Comparison of ENCODE assay signal across 9 cellular contexts in genomic region chr11:2077061-2077802, GRCh38.
DNase-seq lines count a peak whose midpoint lies in the region; ATAC-seq and TF ChIP-seq lines count a peak whose summit lies in the region.
"Had no signal": no experiment of that assay in that cellular context is flagged by ENCODE, and none has a peak within 500 bp of the region (broad histone marks: within the 10 kb centered on the region; RNA-seq: fewer than 3 reads in every experiment).

No MANE protein-coding gene starts in this region.

- peaks cover 0 to 16% (median 5%) of the 10 kb centered on the region in 7 donors for H3K4me1 Mint-ChIP-seq in naive thymus-derived CD4-positive, alpha-beta T cell

- TF ChIP-seq CTCF in Panc1 (IDR thresholded peaks at IDR 0.05) (no peak), brain microvascular endothelial cell (IDR thresholded peaks at IDR 0.05; ENCODE audit: low read depth, low read length, missing control alignments) (no peak), GM13977 (IDR thresholded peaks at IDR 0.05; ENCODE audit: extremely low read depth, insufficient read depth, missing control alignments) (no peak)

- peak overlapping the region in 1 of 10 donors; percentile 26 for H3K4me3 Mint-ChIP-seq in naive thymus-derived CD4-positive, alpha-beta T cell

- no peaks in the 10 kb centered on the region for H3K36me3 ChIP-seq in Panc1 (ENCODE audit: control insufficient read depth, insufficient read depth, low read length)
- H3K36me3 ChIP-seq in brain microvascular endothelial cell (replicated peaks), result no peaks in the 10 kb centered on the region
- no peaks in the 10 kb centered on the region for H3K36me3 ChIP-seq in naive thymus-derived CD4-positive, alpha-beta T cell (ENCODE audit: control insufficient read depth in 2 of 3, insufficient read depth in 3 of 3, low read length in 3 of 3)

- POLR2A ChIA-PET in Panc1 (lab: Charles Lee), result interaction anchor here (0.6 kb wide), 1 partner anchor 43 kb away, joined by 6 read pairs; no protein-coding TSS in a partner anchor
- POLR2A ChIA-PET in naive thymus-derived CD4-positive, alpha-beta T cell (lab: Charles Lee), result interaction anchor here (0.6 kb wide), 1 partner anchor 10 kb away, joined by 3 read pairs; no protein-coding TSS in a partner anchor

- peaks cover 5% of the 10 kb centered on the region; the same call in 1 of the 2 replicates for H3K4me1 ChIP-seq in Panc1 (ENCODE audit: control insufficient read depth, insufficient read depth, low read length)
- no peaks in the 10 kb centered on the region for H3K4me1 ChIP-seq in naive thymus-derived CD4-positive, alpha-beta T cell (ENCODE audit: control insufficient read depth in 2 of 2, insufficient read depth in 2 of 2, low read length in 2 of 2)

- peaks cover 0 to 2% (median 0%) of the 10 kb centered on the region in 5 donors for H3K36me3 Mint-ChIP-seq in naive thymus-derived CD4-positive, alpha-beta T cell

- H3K27me3 ChIP-seq in Panc1 (ENCODE audit: control insufficient read depth, insufficient read depth, low read length) (no peaks in the 10 kb centered on the region), brain microvascular endothelial cell (replicated peaks) (no peaks in the 10 kb centered on the region)
- H3K27me3 ChIP-seq in naive thymus-derived CD4-positive, alpha-beta T cell (ENCODE audit: control insufficient read depth in 2 of 2, insufficient read depth in 2 of 2, low read length in 2 of 2), result no peaks in the 10 kb centered on the region

- peaks cover 0 to 2% (median 0%) of the 10 kb centered on the region in 11 donors for H3K9me3 Mint-ChIP-seq in naive thymus-derived CD4-positive, alpha-beta T cell

- H3K9me3 ChIP-seq in Panc1 (ENCODE audit: control insufficient read depth, insufficient read depth, low read depth, low read length), result no peaks in the 10 kb centered on the region; the same call in 1 of the 2 replicates
- H3K9me3 ChIP-seq in naive thymus-derived CD4-positive, alpha-beta T cell (ENCODE audit: control insufficient read depth in 2 of 3, low read length in 3 of 3), result no peaks in the 10 kb centered on the region

- CTCF ChIA-PET in Panc1 (lab: Charles Lee), result interaction anchor here (0.6 kb wide), 1 partner anchor 91 kb away, joined by 8 read pairs; no protein-coding TSS in a partner anchor
- CTCF ChIA-PET in naive thymus-derived CD4-positive, alpha-beta T cell (lab: Charles Lee), result no interaction called here

- in situ Hi-C loops in Panc1 (cut with HindIII; ENCODE audit: low pct_unique_long_range_greater_than_20kb, low sequenced_read_pairs) (no loop called here), brain microvascular endothelial cell (cut with HindIII; ENCODE audit: low pct_ligation_motif_present, low sequenced_read_pairs) (no loop called here), GM13977 (cut with MboI; ENCODE audit: low pct_unique_long_range_greater_than_20kb, low sequenced_read_pairs, unreplicated experiment) (no loop called here)

- H3K27ac Mint-ChIP-seq in naive thymus-derived CD4-positive, alpha-beta T cell, result peak overlapping the region in 5 of 9 donors; percentile 9 to 87 (median 40)

- intact Hi-C loops in Panc1 (cut with micrococcal nuclease; ENCODE audit: unreplicated experiment), result no loop called here
- intact Hi-C loops in naive thymus-derived CD4-positive, alpha-beta T cell (cut with micrococcal nuclease), result loop anchor here in 1 of 2 donors (1.0 to 5.0 kb wide), 2 partner anchors 65 to 225 kb away; no protein-coding TSS in a partner anchor

- H3K4me3 ChIP-seq in Panc1 (ENCODE audit: low read depth in 2 of 2, low read length in 2 of 2) (no peak overlapping the region), brain microvascular endothelial cell (ENCODE audit: low read depth, low read length) (no peak overlapping the region)
- H3K4me3 ChIP-seq in naive thymus-derived CD4-positive, alpha-beta T cell (ENCODE audit: low read length), result no peak overlapping the region

- ATAC-seq in Panc1, result peak; percentile 96
- no peak for ATAC-seq in naive thymus-derived CD4-positive, alpha-beta T cell
- ATAC-seq in HG02884 (IDR thresholded peaks at IDR 0.05; ENCODE audit: unreplicated experiment), result no peak

- BruUV-seq in Panc1 (replicated peaks; lab: Mats Ljungman, UMichigan), result no TSS peak

- DNase-seq in DMS79 treated with DMSO at 0.1 percent for 48 hours (lab: John Stamatoyannopoulos, UW), result peak; percentile 70
- peak; percentile 97 for DNase-seq in Panc1 (ENCODE audit: low read depth, low spot score)
- DNase-seq in brain microvascular endothelial cell, result peak; percentile 76
- peak in 1 of 9 donors; percentile 50 for DNase-seq in naive thymus-derived CD4-positive, alpha-beta T cell
- no peak for DNase-seq in GM13977 (ENCODE audit: low spot score)
- DNase-seq in pons (ENCODE audit: low spot score), result no peak
- no peak for DNase-seq in NCI-H510A treated with DMSO at 0.1 percent for 48 hours (lab: John Stamatoyannopoulos, UW)
- DNase-seq: effector CD4-positive, alpha-beta T cell had no signal

- no peak overlapping the region for H3K27ac ChIP-seq in Panc1 (ENCODE audit: low read length)
- H3K27ac ChIP-seq in brain microvascular endothelial cell, result peak overlapping the region; percentile 49
- H3K27ac ChIP-seq in naive thymus-derived CD4-positive, alpha-beta T cell (ENCODE audit: low read depth, low read length), result no peak overlapping the region

- H3K27me3 Mint-ChIP-seq in naive thymus-derived CD4-positive, alpha-beta T cell, result peaks cover 0 to 16% (median 11%) of the 10 kb centered on the region in 5 donors

Comparison
In these comparisons a context has a peak if more than half of its experiments do, and no peak if none do; other contexts are left out.
1. DNase-seq: peak in DMS79 treated with DMSO at 0.1 percent for 48 hours (single experiment), Panc1 (single experiment) and brain microvascular endothelial cell (single experiment); none in GM13977 (single experiment), pons (single experiment) and NCI-H510A treated with DMSO at 0.1 percent for 48 hours (single experiment).